In the genomic region with DNA sequence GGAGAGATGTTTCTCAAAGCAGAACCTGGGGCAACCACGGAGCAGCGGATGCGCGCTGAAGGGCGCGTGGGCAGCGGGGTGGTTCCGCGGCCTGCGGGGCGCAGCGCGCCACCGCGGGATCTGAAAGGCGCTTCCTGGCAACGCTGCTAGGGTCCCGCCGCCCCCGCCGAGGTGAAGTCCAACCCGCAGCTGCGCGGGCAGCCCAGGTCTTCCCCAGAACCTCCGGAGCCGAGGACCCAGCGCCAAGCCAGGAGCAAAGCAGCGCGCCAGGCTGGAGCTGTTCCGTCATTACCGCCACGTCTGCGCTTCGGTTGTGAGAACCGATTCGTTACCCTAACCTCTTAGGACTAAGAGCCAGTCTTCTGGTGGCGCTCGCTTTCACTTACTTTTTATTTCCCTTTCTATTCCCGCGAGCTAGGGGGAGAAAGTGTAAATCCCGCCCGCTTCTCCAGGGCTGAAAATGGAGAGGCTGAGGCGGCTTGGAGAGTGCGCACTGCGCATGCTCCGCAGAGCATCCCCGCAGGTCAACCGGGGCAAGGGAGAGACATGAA, we compare ENCODE assay signal across 14 cellular contexts. TPM values are rescaled to one million over a fixed set of nuclear protein-coding genes. Genes with fewer than 3 reads are reported as not detected.
DNase-seq lines count a peak whose midpoint lies in the region; ATAC-seq, FAIRE-seq and TF ChIP-seq lines count a peak whose summit lies in the region.
"Had no signal": no experiment of that assay in that cellular context is flagged by ENCODE, and none has a peak within 500 bp of the region (broad histone marks: within the 10 kb centered on the region; RNA-seq: fewer than 3 reads in every experiment).

No MANE protein-coding gene starts in this region.

- intact Hi-C loops in IMR-90 (cut with micrococcal nuclease): no loop called here
- intact Hi-C loops in dorsolateral prefrontal cortex (cut with DNase I): no loop called here

- no peak overlapping the region for H3K56ac ChIP-seq in IMR-90 (ENCODE audit: extremely low read depth, insufficient read depth, low read length)
- peak overlapping the region; percentile 82 for H3K56ac ChIP-seq in mesendoderm (ENCODE audit: low read length)

- in situ Hi-C loops in IMR-90 (cut with MboI; ENCODE audit: low sequenced_read_pairs): no loop called here
- in situ Hi-C loops in GM13976 (cut with MboI; ENCODE audit: low sequenced_read_pairs, unreplicated experiment): no loop called here

- WGBS in A549 (ENCODE audit: missing lambda C conversion rate): 56% methylated on average over 48 of the region's 48 CpGs
- WGBS in IMR-90 (ENCODE audit: extremely low coverage in 2 of 2, insufficient read length in 1 of 2), 2 experiments: 0% methylated on average over 4 of the region's 48 CpGs; no CpG with 5 or more reads in 1 of the 2 experiments
- no CpG with 5 or more reads among the region's 48 CpGs for WGBS in mesendoderm (ENCODE audit: extremely low coverage, insufficient coverage, low lambda C conversion rate)

- H3K27me3 ChIP-seq in IMR-90 (ENCODE audit: control insufficient read depth, insufficient read depth, low read length) (no peaks in the 10 kb centered on the region), dorsolateral prefrontal cortex (peaks cover 0 to 50% (median 11%) of the 10 kb centered on the region in 45 donors), mesendoderm (ENCODE audit: insufficient read depth, low read length, poor library complexity) (peaks cover 17% of the 10 kb centered on the region)

- POLR2A ChIA-PET in A549 (lab: Yijun Ruan, JAX) (no interaction called here), IMR-90 (lab: Charles Lee; ENCODE audit: unreplicated experiment) (no interaction called here)

- H4K20me1 ChIP-seq in IMR-90 (ENCODE audit: insufficient read depth, low read length): no peaks in the 10 kb centered on the region

- ATAC-seq in A549 (no peak), IMR-90 (ENCODE audit: low read depth) (no peak), HG02642 (IDR thresholded peaks at IDR 0.05; ENCODE audit: poor library complexity, unreplicated experiment) (no peak), esophagus mucosa (no peak), HG03280 (IDR thresholded peaks at IDR 0.05; ENCODE audit: unreplicated experiment) (no peak)
- ATAC-seq: Right ventricle myocardium inferior had no signal

- FAIRE-seq in A549 (lab: Jason Lieb, UNC): no peak

- BruUV-seq in IMR-90 (replicated peaks; lab: Mats Ljungman, UMichigan): no TSS peak

- H4K91ac ChIP-seq in IMR-90 (ENCODE audit: insufficient read depth, low read depth, low read length): no peak overlapping the region

- H3K79me2 ChIP-seq in mesendoderm (ENCODE audit: control insufficient read depth, insufficient read depth, low read length): no peaks in the 10 kb centered on the region

- no peak overlapping the region for H3K14ac ChIP-seq in IMR-90 (replicated peaks; ENCODE audit: low read depth, low read length)

- H3K9ac ChIP-seq in IMR-90 (ENCODE audit: low read depth, low read length) (no peak overlapping the region), mesendoderm (ENCODE audit: low read length) (peak overlapping the region; percentile 69)

- H3K23ac ChIP-seq in IMR-90 (ENCODE audit: low read depth, low read length) (no peak overlapping the region), mesendoderm (ENCODE audit: low read length) (no peak overlapping the region)

- H4K8ac ChIP-seq in IMR-90 (ENCODE audit: low read depth in 2 of 2, low read length in 2 of 2): no peak overlapping the region
- H4K8ac ChIP-seq in mesendoderm (ENCODE audit: low read depth, low read length): no peak overlapping the region

- H2AK9ac ChIP-seq in IMR-90 (replicated peaks; ENCODE audit: low read depth, low read length, poor library complexity): no peak overlapping the region

- H2BK15ac ChIP-seq in IMR-90 (ENCODE audit: low read depth, low read length) (no peak overlapping the region), mesendoderm (replicated peaks; ENCODE audit: low read depth) (no peak overlapping the region)

- H3K9me1 ChIP-seq in IMR-90 (ENCODE audit: insufficient read depth, low read length): no peaks in the 10 kb centered on the region

- no peak overlapping the region for H2BK5ac ChIP-seq in IMR-90 (ENCODE audit: low read depth, low read length, poor library complexity, severe bottlenecking)
- no peak overlapping the region for H2BK5ac ChIP-seq in mesendoderm (ENCODE audit: low read length)

- peak overlapping the region; percentile 19; the same call in 1 of the 3 replicates for H3K4me3 ChIP-seq in A549
- no peak overlapping the region for H3K4me3 ChIP-seq in IMR-90 (ENCODE audit: insufficient read depth, low read depth, low read length)
- peak overlapping the region in 58 of 59 donors; percentile 14 to 71 (median 52) for H3K4me3 ChIP-seq in dorsolateral prefrontal cortex
- peak overlapping the region; percentile 49 for H3K4me3 ChIP-seq in mesendoderm (ENCODE audit: low read length)

- TF ChIP-seq RAD21 in A549 (conservative IDR thresholded peaks at IDR 0.05 in 1 of 2, IDR thresholded peaks at IDR 0.05 in 1 of 2): no peak
- TF ChIP-seq RAD21 in IMR-90 (IDR thresholded peaks at IDR 0.05; ENCODE audit: low read length): no peak

- no peak for DNase-seq in A549 (ENCODE audit: low read depth in 1 of 2, low spot score in 1 of 2)
- no peak for DNase-seq in IMR-90
- DNase-seq in dorsolateral prefrontal cortex: peak in 6 of 10 donors; percentile 44 to 76 (median 68)
- DNase-seq in mesendoderm: peak; percentile 90
- no peak for DNase-seq in GM13976 (ENCODE audit: low spot score)
- DNase-seq: EL; NCI-H526; stimulated activated CD4-positive, alpha-beta T cell treated with anti-CD3 and anti-CD28 coated beads, Interleukin-15, amount 100 ng/mL, for 24 hours; stimulated activated CD8-positive, alpha-beta memory T cell treated with anti-CD3 and anti-CD28 coated beads, Interleukin-4, amount 100 ng/mL, for 48 hours had no signal

- no peaks in the 10 kb centered on the region for H3K79me1 ChIP-seq in IMR-90 (ENCODE audit: low read depth in 1 of 2, low read length in 2 of 2)
- no peaks in the 10 kb centered on the region for H3K79me1 ChIP-seq in mesendoderm (ENCODE audit: low read length)

- H3K4me1 ChIP-seq in A549 (peaks cover 5% of the 10 kb centered on the region; the same call in 1 of the 3 replicates), IMR-90 (ENCODE audit: control insufficient read depth, insufficient read depth, low read length) (no peaks in the 10 kb centered on the region), mesendoderm (ENCODE audit: control insufficient read depth, low read depth, low read length) (no peaks in the 10 kb centered on the region)

- no peak for TF ChIP-seq EP300 in A549 (IDR thresholded peaks at IDR 0.05)

- H3K4me2 ChIP-seq in A549: peak overlapping the region; percentile 58
- no peak overlapping the region for H3K4me2 ChIP-seq in IMR-90 (ENCODE audit: low read depth, low read length)
- H3K4me2 ChIP-seq in mesendoderm (ENCODE audit: low read length): peak overlapping the region; percentile 79

- no peaks in the 10 kb centered on the region for H3K36me3 ChIP-seq in IMR-90 (ENCODE audit: control insufficient read depth, insufficient read depth, low read length)
- no peaks in the 10 kb centered on the region for H3K36me3 ChIP-seq in mesendoderm (ENCODE audit: control insufficient read depth, insufficient read depth, low read length)

- TF ChIP-seq CTCF in A549 (IDR thresholded peaks at IDR 0.05): no peak
- TF ChIP-seq CTCF in IMR-90 (conservative IDR thresholded peaks at IDR 0.05; ENCODE audit: low read depth, low read length): no peak
- no peak for TF ChIP-seq CTCF in dorsolateral prefrontal cortex (IDR thresholded peaks at IDR 0.05 in 54 of 56, conservative IDR thresholded peaks at IDR 0.05 in 2 of 56; ENCODE audit: low read depth in 1 of 56, partially characterized antibody in 56 of 56)
- TF ChIP-seq CTCF in GM13976 (IDR thresholded peaks at IDR 0.05; ENCODE audit: borderline replicate concordance, control extremely low read depth, extremely low read depth, insufficient read depth, missing control alignments): no peak

- H2BK20ac ChIP-seq in IMR-90 (ENCODE audit: low read depth, low read length): no peak overlapping the region

- H2BK120ac ChIP-seq in IMR-90 (ENCODE audit: low read depth, low read length) (no peak overlapping the region), mesendoderm (ENCODE audit: low read depth, low read length) (no peak overlapping the region)

- H3K9me3 ChIP-seq in A549: no peaks in the 10 kb centered on the region
- peaks cover 4% of the 10 kb centered on the region for H3K9me3 ChIP-seq in IMR-90 (ENCODE audit: control insufficient read depth, insufficient read depth, low read length)

- no peak overlapping the region for H4K5ac ChIP-seq in IMR-90 (ENCODE audit: low read depth, low read length)
- no peak overlapping the region for H4K5ac ChIP-seq in mesendoderm (ENCODE audit: low read length)

- CTCF ChIA-PET in A549 (lab: Yijun Ruan, JAX) (interaction anchor here (1.1 kb wide), 1 partner anchor 19 kb away, joined by 3 read pairs; no protein-coding TSS in a partner anchor), IMR-90 (lab: Yijun Ruan, JAX) (no interaction called here)

- H2AFZ ChIP-seq in IMR-90 (replicated peaks; ENCODE audit: low read length, poor library complexity): peak overlapping the region; percentile 32

- no peak overlapping the region for H3K18ac ChIP-seq in IMR-90 (ENCODE audit: low read depth, low read length)
- peak overlapping the region; percentile 3 for H3K18ac ChIP-seq in mesendoderm (ENCODE audit: low read length)

- TF ChIP-seq POLR2A in A549 (IDR thresholded peaks at IDR 0.05; ENCODE audit: low read length) (no peak), IMR-90 (IDR thresholded peaks at IDR 0.05; ENCODE audit: low read depth, low read length) (no peak)

- H2AK5ac ChIP-seq in IMR-90 (ENCODE audit: low read depth, low read length) (no peak overlapping the region), mesendoderm (ENCODE audit: low read length) (no peak overlapping the region)

- H3K4ac ChIP-seq in IMR-90 (ENCODE audit: low read depth, low read length) (no peak overlapping the region), mesendoderm (ENCODE audit: low read depth, low read length) (no peak overlapping the region)

- dilution Hi-C loops in IMR-90 (cut with HindIII; ENCODE audit: low sequenced_read_pairs, unreplicated experiment): no loop called here

- H3K27ac ChIP-seq in A549 (no peak overlapping the region), IMR-90 (ENCODE audit: insufficient read depth, low read length) (no peak overlapping the region), dorsolateral prefrontal cortex (peak overlapping the region in 53 of 59 donors; percentile 11 to 92 (median 77)), mesendoderm (ENCODE audit: low read depth, low read length) (no peak overlapping the region)

RNA-seq across cellular contexts. Expression of gene GABRG3, which starts 3.2 kb away (rescaled TPM):
- polyA plus RNA-seq in A549 (2011; rRNA removed) (0.07 and 0.08 TPM in 2 replicates), A549 (2017; fragmentation: RNase III; extraction: RNeasy Plus Mini Kit Qiagen cat#74134 plus additional on column Dnase treatment) (0.18 to 0.25 TPM (median 0.20 TPM) in 3 replicates), IMR-90 (2012; rRNA removed) (not detected in 2 replicates)
- 0.04 and 0.06 TPM in 2 replicates for polyA plus RNA-seq in A549 (2012; cell fraction: cytosol; rRNA removed)
- 0.01 TPM in 1 of 2 replicates, not detected in the other for polyA plus RNA-seq in A549 (2012; cell fraction: nucleus; rRNA removed)
- 0.29 TPM in 1 of 2 replicates, not detected in the other for polyA minus RNA-seq in A549 (2011; rRNA and poly(A)+ RNA removed)
- total RNA-seq in IMR-90 (2012; rRNA removed) (not detected in 2 replicates), dorsolateral prefrontal cortex (10 to 100 TPM; 11.9 to 46.0 (median 28.2) TPM), esophagus mucosa (not detected)
- not detected in 2 replicates for polyA plus RNA-seq in IMR-90 (2012; cell fraction: cytosol; rRNA removed)
- not detected in 2 replicates for polyA plus RNA-seq in IMR-90 (2012; cell fraction: nucleus; rRNA removed; ENCODE audit: low replicate concordance)
- 0.31 TPM for polyA plus RNA-seq in mesendoderm (2013, experiment 1 of 2)
- polyA plus RNA-seq in mesendoderm (2013, experiment 2 of 2): 0.20 TPM
- total RNA-seq: M059J, Right ventricle myocardium inferior had no signal

Comparison
In these comparisons a context has a peak if more than half of its experiments do, and no peak if none do; other contexts are left out.
1. DNase-seq: peak in dorsolateral prefrontal cortex (6 of 10) and mesendoderm (single experiment); none in A549 (0 of 2), IMR-90 (single experiment) and GM13976 (single experiment).
2. H3K27ac ChIP-seq: peak in dorsolateral prefrontal cortex (53 of 59); none in A549 (0 of 2), IMR-90 (single experiment) and mesendoderm (single experiment).
3. RNA of gene GABRG3, which starts 3.2 kb away (total RNA-seq): 11.9 to 46.0 TPM in dorsolateral prefrontal cortex; not detected in IMR-90 and not detected in esophagus mucosa (single experiment); every median in the first group is over 10 times any median in the second.